Comparison of ENCODE assay signal across 8 cellular contexts in genomic region chr10:111076682-111077661, GRCh38. TPM values are rescaled to one million over a fixed set of nuclear protein-coding genes. Genes with fewer than 3 reads are reported as not detected.
DNase-seq lines count a peak whose midpoint lies in the region; ATAC-seq and TF ChIP-seq lines count a peak whose summit lies in the region.

ADRA2A (plus strand) TSS chr10:111077029; CDS start chr10:111077997, 968 bp downstream.

- TF ChIP-seq CTCF in BJ (IDR thresholded peaks at IDR 0.05; ENCODE audit: insufficient read depth, low read depth, low read length) (no peak), fibroblast of pulmonary artery (IDR thresholded peaks at IDR 0.05; ENCODE audit: low read length, missing control alignments) (no peak)

- POLR2A ChIA-PET in BJ (lab: Charles Lee): interaction anchor here (0.7 kb wide), 1 partner anchor 630 kb away, joined by 5 read pairs; no protein-coding TSS in a partner anchor

- no peak within 1 kb of the TSS for H3K27ac Mint-ChIP-seq in natural killer cell treated with Interleukin-12 subunit alpha and Interleukin-12 subunit beta and Interleukin-15 and Interleukin-18, amount 100 ng/mL, for 72 hours

- peaks cover 47 to 49% of the 10 kb centered on the region in 2 donors for H3K27me3 Mint-ChIP-seq in natural killer cell treated with Interleukin-12 subunit alpha and Interleukin-12 subunit beta and Interleukin-15 and Interleukin-18, amount 100 ng/mL, for 72 hours

- H3K4me3 ChIP-seq in BJ (ENCODE audit: low read depth, low read length) (peak within 1 kb of the TSS; percentile 29), fibroblast of pulmonary artery (replicated peaks; ENCODE audit: low read depth, low read length) (peak within 1 kb of the TSS; percentile 48)

- ATAC-seq in GM19463 (IDR thresholded peaks at IDR 0.05; ENCODE audit: unreplicated experiment): peak; percentile 17
- ATAC-seq in natural killer cell treated with Interleukin-12 subunit alpha and Interleukin-12 subunit beta and Interleukin-15 and Interleukin-18, amount 100 ng/mL, for 72 hours: peak in 1 of 2 donors; percentile 24
- ATAC-seq in GM18520 (IDR thresholded peaks at IDR 0.05; ENCODE audit: unreplicated experiment): no peak

- H3K36me3 ChIP-seq in BJ (ENCODE audit: control insufficient read depth, insufficient read depth, low read length): no peaks in the 10 kb centered on the region

- DNase-seq in BJ (ENCODE audit: low read depth) (peak; percentile 7), NCI-H187 treated with DMSO at 0.1 percent for 48 hours (lab: John Stamatoyannopoulos, UW) (peak; percentile 54), fibroblast of pulmonary artery (ENCODE audit: low read depth) (peak; percentile 37), cerebellar nuclear complex (lab: John Stamatoyannopoulos, UW) (no peak)
- DNase-seq in activated CD8-positive, alpha-beta memory T cell treated with anti-CD3 and anti-CD28 coated beads, Interleukin-2, amount 50 U/mL, for 48 hours: peak; percentile 63
- DNase-seq in natural killer cell treated with Interleukin-12 subunit alpha and Interleukin-12 subunit beta and Interleukin-15 and Interleukin-18, amount 100 ng/mL, for 72 hours (ENCODE audit: low spot score): no peak

- H3K27me3 ChIP-seq in BJ (ENCODE audit: control insufficient read depth, insufficient read depth, low read length): peaks cover 40% of the 10 kb centered on the region

- peaks cover 2 to 3% of the 10 kb centered on the region in 2 donors for H3K4me1 Mint-ChIP-seq in natural killer cell treated with Interleukin-12 subunit alpha and Interleukin-12 subunit beta and Interleukin-15 and Interleukin-18, amount 100 ng/mL, for 72 hours (ENCODE audit: low read depth in 2 of 2)

- CTCF ChIA-PET in BJ (lab: Yijun Ruan, JAX): interaction anchor here (0.6 to 2.9 kb wide), 24 partner anchors 9 to 1877 kb away, joined by 3 to 20 read pairs (median 3); no protein-coding TSS in a partner anchor

- H3K4me3 Mint-ChIP-seq in natural killer cell treated with Interleukin-12 subunit alpha and Interleukin-12 subunit beta and Interleukin-15 and Interleukin-18, amount 100 ng/mL, for 72 hours: peak within 1 kb of the TSS; percentile 62

- H3K9me3 Mint-ChIP-seq in natural killer cell treated with Interleukin-12 subunit alpha and Interleukin-12 subunit beta and Interleukin-15 and Interleukin-18, amount 100 ng/mL, for 72 hours: no peaks in the 10 kb centered on the region

- H3K36me3 Mint-ChIP-seq in natural killer cell treated with Interleukin-12 subunit alpha and Interleukin-12 subunit beta and Interleukin-15 and Interleukin-18, amount 100 ng/mL, for 72 hours: no peaks in the 10 kb centered on the region

RNA-seq across cellular contexts. Expression of gene ADRA2A, which starts in this region (rescaled TPM):
- polyA plus RNA-seq in BJ (2011; rRNA removed): 0.18 and 0.25 TPM in 2 replicates
- polyA minus RNA-seq in BJ (2011; rRNA and poly(A)+ RNA removed): 0.09 and 0.10 TPM in 2 replicates
- total RNA-seq in natural killer cell treated with Interleukin-12 subunit alpha and Interleukin-12 subunit beta and Interleukin-15 and Interleukin-18, amount 100 ng/mL, for 72 hours: not detected

Comparison
In these comparisons a context has a peak if more than half of its experiments do, and no peak if none do; other contexts are left out.
1. Peak in DNase-seq and H3K4me3 ChIP-seq in BJ; RNA of the gene not detected or under 1 TPM.
2. DNase-seq: peak in NCI-H187 treated with DMSO at 0.1 percent for 48 hours (single experiment), activated CD8-positive, alpha-beta memory T cell treated with anti-CD3 and anti-CD28 coated beads, Interleukin-2, amount 50 U/mL, for 48 hours (single experiment) and fibroblast of pulmonary artery (single experiment); none in natural killer cell treated with Interleukin-12 subunit alpha and Interleukin-12 subunit beta and Interleukin-15 and Interleukin-18, amount 100 ng/mL, for 72 hours (single experiment) and cerebellar nuclear complex (0 of 2).